ENCODE assay signal across 27 cellular contexts in the genomic region with DNA sequence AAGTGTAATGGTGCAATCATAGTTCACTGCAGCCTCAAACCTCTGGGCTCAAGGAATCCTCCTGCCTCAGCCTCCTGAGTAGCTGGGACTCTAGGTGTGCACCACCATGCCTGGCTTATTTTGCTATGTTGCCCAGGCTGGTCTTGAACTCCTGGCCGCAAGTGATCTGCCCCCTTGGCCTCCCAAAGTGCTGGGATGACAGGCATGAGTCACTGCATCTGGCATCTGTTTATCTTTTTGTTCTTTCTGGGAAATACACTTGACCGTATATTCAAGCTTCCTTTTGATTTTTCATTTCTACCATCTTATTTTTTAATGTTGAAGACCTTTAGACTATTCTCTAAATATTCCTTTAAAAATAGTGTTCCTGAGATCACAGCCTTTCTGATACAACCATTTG.
"Had no signal": no experiment of that assay in that cellular context is flagged by ENCODE, and none has a peak within 500 bp of the region (broad histone marks: within the 10 kb centered on the region; RNA-seq: fewer than 3 reads in every experiment).

No MANE protein-coding gene starts in this region.

- DNase-seq: activated CD4-positive, alpha-beta memory T cell treated with anti-CD3 and anti-CD28 coated beads for 36 hours; activated CD4-positive, alpha-beta T cell treated with anti-CD3 and anti-CD28 coated beads for 36 hours; activated CD4-positive, alpha-beta T cell treated with anti-CD3 and anti-CD28 coated beads, Interleukin-2, amount 10 ng/mL, durations not matched to agents 24 days and 14 days; activated CD4-positive, CD25-positive, alpha-beta regulatory T cell; activated CD4-positive, CD25-positive, alpha-beta regulatory T cell treated with anti-CD3 and anti-CD28 coated beads, Interleukin-2, amount 50 U/mL, for 72 hours; activated CD8-positive, alpha-beta memory T cell treated with anti-CD3 and anti-CD28 coated beads, Interleukin-2, amount 50 U/mL, for 48 hours; activated effector memory CD4-positive, alpha-beta T cell treated with Interleukin-2 at 50 U/mL for 16 hours; activated gamma-delta T cell treated with Interleukin-2 at 50 U/mL for 16 hours; activated naive CD4-positive, alpha-beta T cell treated with anti-CD3 and anti-CD28 coated beads, Interleukin-2, amount 50 U/mL, for 16 hours; activated naive CD4-positive, alpha-beta T cell treated with Interleukin-2 at 50 U/mL for 16 hours; activated T-cell treated with anti-CD3 and anti-CD28 coated beads for 4 hours; activated T-cell treated with anti-CD3 and anti-CD28 coated beads, Interleukin-2, amount 50 U/mL, for 24 hours; activated T-cell treated with anti-CD3 and anti-CD28 coated beads, Interleukin-2, amount 50 U/mL, for 72 hours; amygdala; aorta; body of pancreas; caudate nucleus; cortex of kidney; dermis blood vessel endothelial cell; effector CD4-positive, alpha-beta T cell; effector memory CD8-positive, alpha-beta T cell; esophagus squamous epithelium; foreskin melanocyte; heart right ventricle; T-helper 2 cell had no signal

- H3K9me3 ChIP-seq: body of pancreas, esophagus squamous epithelium, gastroesophageal sphincter, heart right ventricle had no signal

- H3K4me1 Mint-ChIP-seq: activated CD4-positive, alpha-beta T cell treated with anti-CD3 and anti-CD28 coated beads, Interleukin-2, amount 10 ng/mL, durations not matched to agents 24 days and 14 days had no signal

- H3K27me3 ChIP-seq: body of pancreas, esophagus squamous epithelium, gastroesophageal sphincter, heart right ventricle had no signal

- H3K27me3 Mint-ChIP-seq: activated CD4-positive, alpha-beta T cell treated with anti-CD3 and anti-CD28 coated beads for 36 hours; activated CD4-positive, alpha-beta T cell treated with anti-CD3 and anti-CD28 coated beads, Interleukin-2, amount 10 ng/mL, durations not matched to agents 24 days and 14 days; activated naive CD8-positive, alpha-beta T cell had no signal

- H3K4me1 ChIP-seq: body of pancreas, esophagus squamous epithelium, gastroesophageal sphincter, heart right ventricle had no signal

- H3K4me3 Mint-ChIP-seq: activated CD4-positive, alpha-beta memory T cell treated with anti-CD3 and anti-CD28 coated beads for 36 hours; activated CD4-positive, alpha-beta T cell treated with anti-CD3 and anti-CD28 coated beads for 36 hours; activated CD4-positive, alpha-beta T cell treated with anti-CD3 and anti-CD28 coated beads, Interleukin-2, amount 10 ng/mL, durations not matched to agents 24 days and 14 days; activated naive CD8-positive, alpha-beta T cell; activated T-cell treated with anti-CD3 and anti-CD28 coated beads, Interleukin-2, amount 50 U/mL, for 24 hours; activated T-cell treated with anti-CD3 and anti-CD28 coated beads, Interleukin-2, amount 50 U/mL, for 72 hours; effector memory CD8-positive, alpha-beta T cell had no signal

- H3K9me3 Mint-ChIP-seq: activated CD4-positive, alpha-beta memory T cell treated with anti-CD3 and anti-CD28 coated beads for 36 hours; activated CD4-positive, alpha-beta T cell treated with anti-CD3 and anti-CD28 coated beads, Interleukin-2, amount 10 ng/mL, durations not matched to agents 24 days and 14 days; activated T-cell treated with anti-CD3 and anti-CD28 coated beads, Interleukin-2, amount 50 U/mL, for 24 hours; activated T-cell treated with anti-CD3 and anti-CD28 coated beads, Interleukin-2, amount 50 U/mL, for 72 hours; effector memory CD8-positive, alpha-beta T cell had no signal

- H3K27ac ChIP-seq: body of pancreas, esophagus squamous epithelium, gastroesophageal sphincter, heart right ventricle had no signal

- H3K4me3 ChIP-seq: body of pancreas, esophagus squamous epithelium, gastroesophageal sphincter, heart right ventricle had no signal

- H3K27ac Mint-ChIP-seq: activated CD4-positive, alpha-beta memory T cell treated with anti-CD3 and anti-CD28 coated beads for 36 hours; activated CD4-positive, alpha-beta T cell treated with anti-CD3 and anti-CD28 coated beads for 36 hours; activated CD4-positive, alpha-beta T cell treated with anti-CD3 and anti-CD28 coated beads, Interleukin-2, amount 10 ng/mL, durations not matched to agents 24 days and 14 days; activated naive CD8-positive, alpha-beta T cell; activated T-cell treated with anti-CD3 and anti-CD28 coated beads, Interleukin-2, amount 50 U/mL, for 24 hours; effector memory CD8-positive, alpha-beta T cell had no signal

- H3K36me3 ChIP-seq: esophagus squamous epithelium, gastroesophageal sphincter, heart right ventricle had no signal

- H3K36me3 Mint-ChIP-seq: activated CD4-positive, alpha-beta memory T cell treated with anti-CD3 and anti-CD28 coated beads for 36 hours; activated naive CD8-positive, alpha-beta T cell had no signal
